ENCODE assay signal across 8 cellular contexts in the genomic region with DNA sequence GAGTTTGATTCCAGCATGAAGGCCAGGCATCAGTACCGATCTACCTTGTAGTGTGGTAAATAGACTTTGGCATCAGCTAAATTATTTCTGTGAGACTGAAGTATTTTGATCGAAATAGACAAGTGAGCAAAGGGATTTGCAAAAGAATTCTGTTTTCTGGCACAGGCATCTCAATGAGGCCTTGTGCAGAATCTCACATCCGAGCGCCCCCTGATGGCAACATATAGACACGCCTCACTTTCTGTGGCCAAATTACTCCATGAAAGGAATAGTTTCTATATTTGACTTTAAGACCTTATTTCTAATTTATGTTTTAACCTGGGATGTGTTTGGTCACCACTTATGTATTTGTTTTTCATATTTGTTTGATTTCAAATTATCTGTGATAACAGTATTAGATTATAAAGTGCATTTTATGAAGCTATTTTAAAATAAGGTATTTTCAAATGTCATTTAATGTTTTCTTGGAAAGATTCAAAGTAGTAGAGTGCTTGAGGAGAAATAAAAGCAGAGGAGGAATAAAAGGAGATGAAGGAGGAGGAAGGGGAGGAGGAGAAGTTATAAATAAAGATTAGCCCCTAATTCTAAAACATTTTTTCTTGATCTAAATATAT.
DNase-seq lines count a peak whose midpoint lies in the region; ATAC-seq and TF ChIP-seq lines count a peak whose summit lies in the region.

No MANE protein-coding gene starts in this region.

- DNase-seq in NCI-H82 (lab: John Stamatoyannopoulos, UW) (peak; percentile 65), NCI-H82 treated with DMSO at 0.1 percent for 48 hours (lab: John Stamatoyannopoulos, UW; ENCODE audit: unreplicated experiment) (no peak), WERI-Rb-1 (peak; percentile 59), GOT3 (lab: John Stamatoyannopoulos, UW) (no peak)
- peak; percentile 14 for DNase-seq in Jurkat, Clone E6-1 (ENCODE audit: low read depth, low spot score)
- no peak for DNase-seq in activated CD4-positive, CD25-positive, alpha-beta regulatory T cell (lab: John Stamatoyannopoulos, UW)

- no peaks in the 10 kb centered on the region for H3K27me3 ChIP-seq in WERI-Rb-1 (ENCODE audit: insufficient read depth, low read depth, severe bottlenecking)
- no peaks in the 10 kb centered on the region for H3K27me3 ChIP-seq in iPS-15b (ENCODE audit: control insufficient read depth, insufficient read depth, low read length)

- no peak overlapping the region for H3K27ac ChIP-seq in WERI-Rb-1

- ATAC-seq in GM21576 (IDR thresholded peaks at IDR 0.05; ENCODE audit: unreplicated experiment), result no peak

- H3K9me3 ChIP-seq in WERI-Rb-1 (ENCODE audit: severe bottlenecking), result no peaks in the 10 kb centered on the region
- no peaks in the 10 kb centered on the region for H3K9me3 ChIP-seq in iPS-15b (ENCODE audit: control insufficient read depth, insufficient read depth, low read length)

- H3K4me3 ChIP-seq in Jurkat, Clone E6-1 (ENCODE audit: low read length), result no peak overlapping the region
- H3K4me3 ChIP-seq in WERI-Rb-1 (ENCODE audit: low read depth, low read length) (no peak overlapping the region), iPS-15b (ENCODE audit: low read depth, low read length) (no peak overlapping the region)

- peak overlapping the region; percentile 13 for H3K9ac ChIP-seq in iPS-15b (ENCODE audit: low read depth, low read length)

- H3K4me1 ChIP-seq in iPS-15b (ENCODE audit: control insufficient read depth, insufficient read depth, low read length), result peaks cover 13% of the 10 kb centered on the region

- peak; percentile 69 for TF ChIP-seq CTCF in WERI-Rb-1 (IDR thresholded peaks at IDR 0.05; ENCODE audit: low read depth, low read length)

- no peaks in the 10 kb centered on the region for H3K36me3 ChIP-seq in WERI-Rb-1
- H3K36me3 ChIP-seq in iPS-15b (ENCODE audit: control insufficient read depth, insufficient read depth, low read length), result no peaks in the 10 kb centered on the region

Comparison
In these comparisons a context has a peak if more than half of its experiments do, and no peak if none do; other contexts are left out.
1. DNase-seq: peak in NCI-H82 (single experiment), Jurkat, Clone E6-1 (single experiment) and WERI-Rb-1 (single experiment); none in NCI-H82 treated with DMSO at 0.1 percent for 48 hours (single experiment), activated CD4-positive, CD25-positive, alpha-beta regulatory T cell (0 of 4) and GOT3 (single experiment).